In genomic region chr5:150358261-150359095, GRCh38 we compare ENCODE assay signal across 8 cellular contexts. TPM values are rescaled to one million over a fixed set of nuclear protein-coding genes. Genes with fewer than 3 reads are reported as not detected.
DNase-seq lines count a peak whose midpoint lies in the region; ATAC-seq and TF ChIP-seq lines count a peak whose summit lies in the region.

No MANE protein-coding gene starts in this region.

- no peak for TF ChIP-seq CTCF in breast epithelium (IDR thresholded peaks at IDR 0.05)

- H4K20me1 ChIP-seq in BLaER1 treated with 17β-estradiol and CSF1 and Interleukin-3, amounts not matched to agents 10 nM and 100 nM, result peaks cover 0 to 54% (median 46%) of the 10 kb centered on the region in 11 experiments; a peak in 19 of 22 replicates

- H3K9me3 ChIP-seq in BLaER1 treated with 17β-estradiol and CSF1 and Interleukin-3, amounts not matched to agents 10 nM and 100 nM (replicated peaks in 1 of 11), result no peaks in the 10 kb centered on the region
- H3K9me3 ChIP-seq in breast epithelium (no peaks in the 10 kb centered on the region), muscle layer of colon (ENCODE audit: low read length) (no peaks in the 10 kb centered on the region)

- H3K4me3 ChIP-seq in BLaER1 treated with 17β-estradiol and CSF1 and Interleukin-3, amounts not matched to agents 10 nM and 100 nM, result peak overlapping the region; percentile 86 to 100 (median 95)
- H3K4me3 ChIP-seq in Jurkat, Clone E6-1 (ENCODE audit: low read length), result peak overlapping the region; percentile 72
- peak overlapping the region; percentile 86 to 97 (median 94) for H3K4me3 ChIP-seq in breast epithelium
- H3K4me3 ChIP-seq in muscle layer of colon (ENCODE audit: low read depth in 1 of 2, low read length in 2 of 2), result peak overlapping the region; percentile 71 to 85

- H3K36me3 ChIP-seq in BLaER1 treated with 17β-estradiol and CSF1 and Interleukin-3, amounts not matched to agents 10 nM and 100 nM, result peaks cover 30 to 48% (median 46%) of the 10 kb centered on the region in 11 experiments
- H3K36me3 ChIP-seq in breast epithelium (no peaks in the 10 kb centered on the region), muscle layer of colon (ENCODE audit: insufficient read depth, low read length) (peaks cover 29% of the 10 kb centered on the region)

- no peaks in the 10 kb centered on the region for H3K27me3 ChIP-seq in BLaER1 treated with 17β-estradiol and CSF1 and Interleukin-3, amounts not matched to agents 10 nM and 100 nM
- H3K27me3 ChIP-seq in breast epithelium (no peaks in the 10 kb centered on the region), muscle layer of colon (ENCODE audit: control insufficient read depth in 1 of 2, insufficient read depth in 2 of 2, low read length in 2 of 2) (no peaks in the 10 kb centered on the region)

- peak overlapping the region; percentile 86 to 97 (median 91) for H3K9ac ChIP-seq in BLaER1 treated with 17β-estradiol and CSF1 and Interleukin-3, amounts not matched to agents 10 nM and 100 nM
- peak overlapping the region; percentile 51 for H3K9ac ChIP-seq in muscle layer of colon (ENCODE audit: low read length)

- peak overlapping the region; percentile 60 to 96 (median 90); a peak in 21 of 22 replicates for H3K27ac ChIP-seq in BLaER1 treated with 17β-estradiol and CSF1 and Interleukin-3, amounts not matched to agents 10 nM and 100 nM
- H3K27ac ChIP-seq in breast epithelium (peak overlapping the region; percentile 76 to 81), muscle layer of colon (ENCODE audit: low read depth, low read length) (peak overlapping the region; percentile 35)

- no peak for DNase-seq in Jurkat, Clone E6-1 (ENCODE audit: low read depth, low spot score)
- DNase-seq in breast epithelium (ENCODE audit: low spot score in 2 of 2) (no peak), NCI-H1105 (lab: John Stamatoyannopoulos, UW) (no peak)

- no peak for TF ChIP-seq POLR2A in breast epithelium (IDR thresholded peaks at IDR 0.05)

- ATAC-seq in HG02678 (IDR thresholded peaks at IDR 0.05; ENCODE audit: unreplicated experiment) (no peak), GM19351 (IDR thresholded peaks at IDR 0.05; ENCODE audit: unreplicated experiment) (no peak), HG02840 (IDR thresholded peaks at IDR 0.05; ENCODE audit: low FRiP score, unreplicated experiment) (no peak)

- H3K4me1 ChIP-seq in BLaER1 treated with 17β-estradiol and CSF1 and Interleukin-3, amounts not matched to agents 10 nM and 100 nM, result peaks cover 21 to 40% (median 27%) of the 10 kb centered on the region in 10 experiments
- H3K4me1 ChIP-seq in breast epithelium, result peaks cover 0 to 3% of the 10 kb centered on the region in 2 donors
- H3K4me1 ChIP-seq in muscle layer of colon (ENCODE audit: insufficient read depth, low read length), result peaks cover 19% of the 10 kb centered on the region

- intact Hi-C loops in breast epithelium (cut with DNase I; ENCODE audit: low total_unique reads), result no loop called here

- H3K4me2 ChIP-seq in BLaER1 treated with 17β-estradiol and CSF1 and Interleukin-3, amounts not matched to agents 10 nM and 100 nM, result peak overlapping the region; percentile 84 to 97 (median 92)

RNA-seq across cellular contexts. Expression of gene TCOF1, which starts 1.0 kb away (rescaled TPM):
- polyA plus RNA-seq in Jurkat, Clone E6-1 (2012; ENCODE audit: insufficient read depth, insufficient read length), result 94.9 TPM
- 10 to 100 TPM; 20.6 to 37.7 (median 36.1) TPM for total RNA-seq in breast epithelium

RNA-seq across cellular contexts. Expression of gene CD74, which starts 54.2 kb away (rescaled TPM):
- not detected for polyA plus RNA-seq in Jurkat, Clone E6-1 (2012; ENCODE audit: insufficient read depth, insufficient read length)
- total RNA-seq in breast epithelium, result 100 to 1,000 TPM; 382 to 393 (median 392) TPM

RNA-seq across cellular contexts. Expression of gene ARSI, which starts 55.8 kb away (rescaled TPM):
- not detected for polyA plus RNA-seq in Jurkat, Clone E6-1 (2012; ENCODE audit: insufficient read depth, insufficient read length)
- 1 to 10 TPM in 1 of 3 donors, under 1 TPM in 2; 0.48 to 1.3 (median 0.98) TPM for total RNA-seq in breast epithelium

Comparison
In these comparisons a context has a peak if more than half of its experiments do, and no peak if none do; other contexts are left out.
1. H3K27ac ChIP-seq: peak in every context shown above with its lines; median percentile 90 in BLaER1 treated with 17β-estradiol and CSF1 and Interleukin-3, amounts not matched to agents 10 nM and 100 nM; 78 in breast epithelium; 35 in muscle layer of colon.